In genomic region chr5:58542709-58543108, GRCh38 we compare ENCODE assay signal across 21 cellular contexts. TPM values are rescaled to one million over a fixed set of nuclear protein-coding genes. Genes with fewer than 3 reads are reported as not detected.
"Had no signal": no experiment of that assay in that cellular context is flagged by ENCODE, and none has a peak within 500 bp of the region (broad histone marks: within the 10 kb centered on the region; RNA-seq: fewer than 3 reads in every experiment).

No MANE protein-coding gene starts in this region.

- H3K4me3 ChIP-seq: adrenal gland, dorsolateral prefrontal cortex, gastroesophageal sphincter, heart right ventricle, tibial artery, uterus had no signal

- H3K27me3 Mint-ChIP-seq: activated B cell treated with CpG ODN at 0.5 μM for 24 hours; activated CD8-positive, alpha-beta T cell treated with anti-CD3 and anti-CD28 coated beads for 36 hours; activated naive CD4-positive, alpha-beta T cell treated with anti-CD3 and anti-CD28 coated beads, Interleukin-2, amount 50 U/mL, for 24 hours; naive B cell; stimulated activated memory B cell treated with anti-CD40 and anti-IgM and Interleukin-4, amounts not matched to agents 10 μg/mL and 1 μg/mL and 100 μg/mL, for 72 hours had no signal

- H3K9me3 ChIP-seq: adrenal gland, uterus had no signal

- H3K4me1 Mint-ChIP-seq: activated naive CD4-positive, alpha-beta T cell treated with anti-CD3 and anti-CD28 coated beads, Interleukin-2, amount 50 U/mL, for 24 hours; endodermal cell had no signal

- H3K27ac ChIP-seq: adrenal gland, dorsolateral prefrontal cortex, gastroesophageal sphincter, tibial artery, uterus had no signal

- H3K36me3 Mint-ChIP-seq: activated naive CD4-positive, alpha-beta T cell treated with anti-CD3 and anti-CD28 coated beads, Interleukin-2, amount 50 U/mL, for 24 hours had no signal

- DNase-seq: activated B cell treated with CpG ODN at 0.5 μM for 24 hours; activated CD4-positive, alpha-beta T cell treated with anti-CD3 and anti-CD28 coated beads for 48 hours; activated CD8-positive, alpha-beta T cell treated with anti-CD3 and anti-CD28 coated beads for 36 hours; activated effector memory CD4-positive, alpha-beta T cell treated with Interleukin-2 at 50 U/mL for 16 hours; activated T-cell treated with anti-CD3 and anti-CD28 coated beads, Interleukin-2, amount 50 U/mL, for 4 hours; adrenal gland; dorsolateral prefrontal cortex; endodermal cell; heart right ventricle; left cardiac atrium; naive B cell; posterior cingulate gyrus; retina; stimulated activated CD4-positive, alpha-beta T cell treated with anti-CD3 and anti-CD28 coated beads, Interleukin-2, amount 100 ng/mL, for 48 hours; tibial artery; uterus had no signal

- H3K36me3 ChIP-seq: adrenal gland, gastroesophageal sphincter, heart right ventricle, tibial artery, uterus had no signal

- H3K9me3 Mint-ChIP-seq: activated naive CD4-positive, alpha-beta T cell treated with anti-CD3 and anti-CD28 coated beads, Interleukin-2, amount 50 U/mL, for 24 hours had no signal

- ATAC-seq: activated CD8-positive, alpha-beta T cell treated with anti-CD3 and anti-CD28 coated beads for 36 hours; activated T-cell treated with anti-CD3 and anti-CD28 coated beads, Interleukin-2, amount 50 U/mL, for 4 hours; gastroesophageal sphincter; heart right ventricle; left cardiac atrium; stimulated activated memory B cell treated with anti-CD40 and anti-IgM and Interleukin-4, amounts not matched to agents 10 μg/mL and 1 μg/mL and 100 μg/mL, for 72 hours had no signal

- H3K4me3 Mint-ChIP-seq: activated B cell treated with CpG ODN at 0.5 μM for 24 hours; activated CD8-positive, alpha-beta T cell treated with anti-CD3 and anti-CD28 coated beads for 36 hours; activated naive CD4-positive, alpha-beta T cell treated with anti-CD3 and anti-CD28 coated beads, Interleukin-2, amount 50 U/mL, for 24 hours; activated T-cell treated with anti-CD3 and anti-CD28 coated beads, Interleukin-2, amount 50 U/mL, for 4 hours; endodermal cell; stimulated activated memory B cell treated with anti-CD40 and anti-IgM and Interleukin-4, amounts not matched to agents 10 μg/mL and 1 μg/mL and 100 μg/mL, for 72 hours had no signal

- H3K27me3 ChIP-seq: adrenal gland, dorsolateral prefrontal cortex, gastroesophageal sphincter, heart right ventricle, tibial artery, uterus had no signal

- H3K4me1 ChIP-seq: adrenal gland, gastroesophageal sphincter, tibial artery, uterus had no signal

- H3K27ac Mint-ChIP-seq: activated CD8-positive, alpha-beta T cell treated with anti-CD3 and anti-CD28 coated beads for 36 hours; activated naive CD4-positive, alpha-beta T cell treated with anti-CD3 and anti-CD28 coated beads, Interleukin-2, amount 50 U/mL, for 24 hours; endodermal cell had no signal

RNA-seq across cellular contexts. Expression of gene RAB3C, which starts 40.2 kb away (rescaled TPM):
- total RNA-seq: activated CD8-positive, alpha-beta T cell treated with anti-CD3 and anti-CD28 coated beads for 36 hours; activated T-cell treated with anti-CD3 and anti-CD28 coated beads, Interleukin-2, amount 50 U/mL, for 4 hours; chondrocyte had no signal

RNA-seq across cellular contexts. Expression of gene GAPT, which starts 51.5 kb away (rescaled TPM):
- total RNA-seq: activated CD8-positive, alpha-beta T cell treated with anti-CD3 and anti-CD28 coated beads for 36 hours; activated T-cell treated with anti-CD3 and anti-CD28 coated beads, Interleukin-2, amount 50 U/mL, for 4 hours; chondrocyte; lung microvascular endothelial cell had no signal
